Comparison of ENCODE assay signal across 11 cellular contexts in the genomic region with DNA sequence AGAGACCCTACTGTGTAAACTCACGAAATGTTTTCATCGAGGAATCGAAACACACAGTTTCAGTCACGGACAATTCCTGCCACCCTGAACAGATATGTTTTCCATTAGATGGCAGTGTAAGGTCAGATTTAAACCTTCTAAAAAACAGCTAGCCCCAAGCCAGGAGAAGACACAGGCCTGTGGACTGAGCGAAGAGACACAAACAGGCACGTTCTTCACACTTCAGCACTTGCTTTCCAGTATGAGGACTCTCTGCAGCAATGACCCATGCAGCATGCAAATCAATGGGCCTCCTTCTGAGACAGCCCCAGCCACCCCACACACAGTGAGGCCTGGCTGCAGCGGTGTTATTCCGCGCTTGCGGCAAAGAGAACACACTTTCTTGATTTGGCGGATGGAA. TPM values are rescaled to one million over a fixed set of nuclear protein-coding genes. Genes with fewer than 3 reads are reported as not detected.
DNase-seq lines count a peak whose midpoint lies in the region; ATAC-seq and TF ChIP-seq lines count a peak whose summit lies in the region.
"Had no signal": no experiment of that assay in that cellular context is flagged by ENCODE, and none has a peak within 500 bp of the region (broad histone marks: within the 10 kb centered on the region; RNA-seq: fewer than 3 reads in every experiment).

No MANE protein-coding gene starts in this region.

- 95% methylated on average over 10 of the region's 11 CpGs for WGBS in mammary epithelial cell (ENCODE audit: low coverage, missing lambda C conversion rate)
- 65 to 78% methylated on average over 11 of the region's 11 CpGs for WGBS in heart right ventricle, 2 donors

- H3K9me3 Mint-ChIP-seq in MCF 10A (ENCODE audit: unreplicated experiment), result no peaks in the 10 kb centered on the region
- H3K9me3 Mint-ChIP-seq: CD4-positive, CD25-positive, alpha-beta regulatory T cell had no signal

- peak; percentile 41; the same call in 2 of the 3 replicates for ATAC-seq in SK-N-SH treated with all-trans-retinoic acid at 6 μM for 48 hours
- peak in 7 of 8 donors; percentile 20 to 87 (median 65) for ATAC-seq in heart right ventricle
- no peak for ATAC-seq in GM21360 (IDR thresholded peaks at IDR 0.05; ENCODE audit: unreplicated experiment)

- no peaks in the 10 kb centered on the region for H4K20me1 ChIP-seq in mammary epithelial cell (ENCODE audit: insufficient read depth, low read length)

- H3K4me1 ChIP-seq in mammary epithelial cell (ENCODE audit: insufficient read depth, low read length) (no peaks in the 10 kb centered on the region), heart right ventricle (no peaks in the 10 kb centered on the region), ascending aorta (no peaks in the 10 kb centered on the region)
- H3K4me1 ChIP-seq: esophagus squamous epithelium, testis had no signal

- H3K27ac ChIP-seq in mammary epithelial cell (ENCODE audit: insufficient read depth, low read depth, low read length), result no peak overlapping the region
- H3K27ac ChIP-seq in heart right ventricle, result no peak overlapping the region
- no peak overlapping the region for H3K27ac ChIP-seq in ascending aorta
- H3K27ac ChIP-seq: esophagus squamous epithelium, testis had no signal

- CTCF ChIA-PET in MCF 10A (lab: Yijun Ruan, JAX), result interaction anchor here (1.0 kb wide), 3 partner anchors 11 to 139 kb away, joined by 3 read pairs; no protein-coding TSS in a partner anchor
- CTCF ChIA-PET in mammary epithelial cell (lab: Charles Lee; ENCODE audit: low non-redundant PET), result no interaction called here

- H3K36me3 Mint-ChIP-seq in MCF 10A (ENCODE audit: insufficient read depth, unreplicated experiment), result no peaks in the 10 kb centered on the region

- no peak overlapping the region for H2AFZ ChIP-seq in mammary epithelial cell (ENCODE audit: low read depth, low read length)

- H3K36me3 ChIP-seq in mammary epithelial cell (ENCODE audit: insufficient read depth, low read length) (no peaks in the 10 kb centered on the region), heart right ventricle (peaks cover 0 to 44% (median 0%) of the 10 kb centered on the region in 9 donors), ascending aorta (peaks cover 0 to 12% of the 10 kb centered on the region in 2 donors)

- no peaks in the 10 kb centered on the region for H3K79me2 ChIP-seq in mammary epithelial cell (ENCODE audit: insufficient read depth, low read length)

- H3K27me3 ChIP-seq in mammary epithelial cell (ENCODE audit: insufficient read depth, low read length), result no peaks in the 10 kb centered on the region
- no peaks in the 10 kb centered on the region for H3K27me3 ChIP-seq in heart right ventricle
- H3K27me3 ChIP-seq in ascending aorta, result no peaks in the 10 kb centered on the region
- H3K27me3 ChIP-seq: esophagus squamous epithelium, testis had no signal

- no peaks in the 10 kb centered on the region for H3K27me3 Mint-ChIP-seq in MCF 10A (ENCODE audit: insufficient read depth, unreplicated experiment)
- H3K27me3 Mint-ChIP-seq: CD4-positive, CD25-positive, alpha-beta regulatory T cell had no signal

- H3K4me1 Mint-ChIP-seq in MCF 10A (ENCODE audit: insufficient read depth, unreplicated experiment), result no peaks in the 10 kb centered on the region

- intact Hi-C loops in MCF 10A (cut with micrococcal nuclease), result no loop called here
- intact Hi-C loops in mammary epithelial cell (cut with micrococcal nuclease), result no loop called here
- intact Hi-C loops in heart right ventricle (cut with DNase I), result no loop called here
- intact Hi-C loops in ascending aorta (cut with DNase I), result no loop called here

- H3K9me3 ChIP-seq in mammary epithelial cell (replicated peaks; ENCODE audit: insufficient read depth, low read length) (no peaks in the 10 kb centered on the region), heart right ventricle (no peaks in the 10 kb centered on the region), ascending aorta (no peaks in the 10 kb centered on the region)
- H3K9me3 ChIP-seq: esophagus squamous epithelium, testis had no signal

- no peak overlapping the region for H3K4me2 ChIP-seq in mammary epithelial cell (ENCODE audit: insufficient read depth, low read depth, low read length)

- BruUV-seq in MCF 10A (replicated peaks; lab: Mats Ljungman, UMichigan) (no TSS peak), mammary epithelial cell (replicated peaks; lab: Mats Ljungman, UMichigan) (no TSS peak)

- in situ Hi-C loops in mammary epithelial cell (cut with MboI; ENCODE audit: low sequenced_read_pairs in 2 of 2), result no loop called here

- no peak for TF ChIP-seq CTCF in MCF 10A (IDR thresholded peaks at IDR 0.05; ENCODE audit: unreplicated experiment)
- no peak for TF ChIP-seq CTCF in mammary epithelial cell (conservative IDR thresholded peaks at IDR 0.05 in 1 of 2, IDR thresholded peaks at IDR 0.05 in 1 of 2; ENCODE audit: extremely low read depth in 1 of 2, insufficient read depth in 1 of 2, low read depth in 1 of 2, low read length in 2 of 2)
- peak in 4 of 9 donors; percentile 46 to 52 (median 48) for TF ChIP-seq CTCF in heart right ventricle (IDR thresholded peaks at IDR 0.05)
- TF ChIP-seq CTCF in ascending aorta (IDR thresholded peaks at IDR 0.05), result no peak

- no peak overlapping the region for H3K27ac Mint-ChIP-seq in MCF 10A (ENCODE audit: low read depth, unreplicated experiment)
- H3K27ac Mint-ChIP-seq: CD4-positive, CD25-positive, alpha-beta regulatory T cell had no signal

- H3K4me3 ChIP-seq in mammary epithelial cell (replicated peaks in 1 of 3; ENCODE audit: insufficient read depth in 1 of 3, low read depth in 2 of 3, low read length in 3 of 3), result no peak overlapping the region
- H3K4me3 ChIP-seq in heart right ventricle, result no peak overlapping the region
- H3K4me3 ChIP-seq in ascending aorta, result no peak overlapping the region
- H3K4me3 ChIP-seq: esophagus squamous epithelium, testis had no signal

- peak; percentile 16 for DNase-seq in MCF 10A (ENCODE audit: unreplicated experiment)
- no peak for DNase-seq in mammary epithelial cell
- no peak for DNase-seq in heart right ventricle
- DNase-seq in superior temporal gyrus (ENCODE audit: extremely low spot score), result peak; percentile 39
- no peak for DNase-seq in ascending aorta (ENCODE audit: low spot score in 2 of 2)
- no peak for DNase-seq in NCI-H187 (lab: John Stamatoyannopoulos, UW)
- DNase-seq: CD4-positive, CD25-positive, alpha-beta regulatory T cell; esophagus squamous epithelium; testis had no signal

- no peak overlapping the region for H3K4me3 Mint-ChIP-seq in MCF 10A (ENCODE audit: unreplicated experiment)
- H3K4me3 Mint-ChIP-seq: CD4-positive, CD25-positive, alpha-beta regulatory T cell had no signal

- POLR2A ChIA-PET in MCF 10A (lab: Yijun Ruan, JAX), result no interaction called here

- dilution Hi-C loops in mammary epithelial cell (cut with HindIII; ENCODE audit: low sequenced_read_pairs), result no loop called here

- H3K9ac ChIP-seq in mammary epithelial cell (ENCODE audit: insufficient read depth, low read length), result no peak overlapping the region

TF ChIP-seq in SK-N-SH treated with all-trans-retinoic acid at 6 μM for 48 hours, 23 proteins besides CTCF, POLR2A, EP300 and RAD21:
- TF ChIP-seq, protein P1, sequence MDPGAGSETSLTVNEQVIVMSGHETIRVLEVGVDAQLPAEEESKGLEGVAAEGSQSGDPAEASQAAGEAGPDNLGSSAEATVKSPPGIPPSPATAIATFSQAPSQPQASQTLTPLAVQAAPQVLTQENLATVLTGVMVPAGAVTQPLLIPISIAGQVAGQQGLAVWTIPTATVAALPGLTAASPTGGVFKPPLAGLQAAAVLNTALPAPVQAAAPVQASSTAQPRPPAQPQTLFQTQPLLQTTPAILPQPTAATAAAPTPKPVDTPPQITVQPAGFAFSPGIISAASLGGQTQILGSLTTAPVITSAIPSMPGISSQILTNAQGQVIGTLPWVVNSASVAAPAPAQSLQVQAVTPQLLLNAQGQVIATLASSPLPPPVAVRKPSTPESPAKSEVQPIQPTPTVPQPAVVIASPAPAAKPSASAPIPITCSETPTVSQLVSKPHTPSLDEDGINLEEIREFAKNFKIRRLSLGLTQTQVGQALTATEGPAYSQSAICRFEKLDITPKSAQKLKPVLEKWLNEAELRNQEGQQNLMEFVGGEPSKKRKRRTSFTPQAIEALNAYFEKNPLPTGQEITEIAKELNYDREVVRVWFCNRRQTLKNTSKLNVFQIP (CRISPR knock-in tag; IDR thresholded peaks at IDR 0.05; ENCODE audit: borderline replicate concordance, low read depth), result no peak
- TF ChIP-seq ISL1 (CRISPR knock-in tag; IDR thresholded peaks at IDR 0.05) (no peak), ZC3H10 (CRISPR knock-in tag; IDR thresholded peaks at IDR 0.05) (no peak), ESRRG (CRISPR knock-in tag; IDR thresholded peaks at IDR 0.05) (no peak)

RNA-seq across cellular contexts. Expression of gene HUS1B, which starts 31.9 kb away (rescaled TPM):
- 0.61 and 0.72 TPM in 2 replicates for total RNA-seq in MCF 10A (2022)
- total RNA-seq in mammary epithelial cell, result 1 to 10 TPM; 1.0 to 1.5 TPM
- polyA plus RNA-seq in mammary epithelial cell, result 0.17 TPM
- polyA minus RNA-seq in mammary epithelial cell, result not detected
- total RNA-seq in heart right ventricle, result under 1 TPM in 6 of 10 donors, not detected in 4; 0.25 to 0.57 (median 0.36) TPM
- polyA plus RNA-seq in heart right ventricle, result under 1 TPM in 1 of 2 donors, not detected in 1; 0.13 TPM
- total RNA-seq in ascending aorta, result not detected

Comparison
In these comparisons a context has a peak if more than half of its experiments do, and no peak if none do; other contexts are left out.
1. DNase-seq: peak in MCF 10A (single experiment) and superior temporal gyrus (single experiment); none in mammary epithelial cell (single experiment), heart right ventricle (0 of 2), ascending aorta (0 of 2) and NCI-H187 (0 of 2).